Comparison of ENCODE assay signal across 20 cellular contexts in the genomic region with DNA sequence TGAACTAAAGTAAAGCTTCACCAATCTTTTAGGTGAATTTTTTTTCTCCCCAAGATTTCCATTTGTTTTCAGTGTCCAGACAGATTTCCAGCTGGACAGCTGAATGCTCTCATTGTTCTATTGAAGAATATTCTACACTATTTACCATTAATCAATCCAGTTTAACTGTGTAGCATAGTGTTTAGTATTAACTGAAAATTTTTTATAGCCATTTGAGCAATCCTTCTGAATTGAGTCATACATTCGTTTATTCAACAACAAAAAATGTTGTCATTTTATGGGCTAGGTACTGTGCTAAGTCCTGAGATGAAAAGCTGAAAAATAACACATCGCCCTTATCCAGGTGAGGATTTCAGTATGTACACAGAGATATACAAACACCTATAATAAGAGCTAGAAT.
DNase-seq lines count a peak whose midpoint lies in the region; ATAC-seq and TF ChIP-seq lines count a peak whose summit lies in the region.
"Had no signal": no experiment of that assay in that cellular context is flagged by ENCODE, and none has a peak within 500 bp of the region (broad histone marks: within the 10 kb centered on the region; RNA-seq: fewer than 3 reads in every experiment).

No MANE protein-coding gene starts in this region.

- peaks cover 0 to under 1% (median 0%) of the 10 kb centered on the region in 3 donors for H3K27me3 Mint-ChIP-seq in immature natural killer cell (ENCODE audit: low read depth in 3 of 3)

- H3K27ac ChIP-seq in RWPE2 (ENCODE audit: poor library complexity, severe bottlenecking) (peak overlapping the region; percentile 41), right lobe of liver (no peak overlapping the region)
- H3K27ac ChIP-seq: cardiac muscle cell, neutrophil, Peyer's patch, vagina had no signal

- no peak for TF ChIP-seq POLR2A in right lobe of liver (IDR thresholded peaks at IDR 0.05)

- no peak for TF ChIP-seq CTCF in RWPE2 (IDR thresholded peaks at IDR 0.05; ENCODE audit: poor library complexity, severe bottlenecking)
- no peak for TF ChIP-seq CTCF in fibroblast of pulmonary artery (IDR thresholded peaks at IDR 0.05; ENCODE audit: low read length, missing control alignments)
- TF ChIP-seq CTCF in right lobe of liver (IDR thresholded peaks at IDR 0.05) = no peak

- H3K4me3 ChIP-seq in RWPE2 (ENCODE audit: severe bottlenecking) (no peak overlapping the region), fibroblast of pulmonary artery (replicated peaks; ENCODE audit: low read depth, low read length) (no peak overlapping the region), right lobe of liver (no peak overlapping the region)
- H3K4me3 ChIP-seq: cardiac muscle cell, GM12878, mucosa of descending colon, Peyer's patch, vagina had no signal

- H3K36me3 ChIP-seq in RWPE2 (ENCODE audit: low read depth) = no peaks in the 10 kb centered on the region
- no peaks in the 10 kb centered on the region for H3K36me3 ChIP-seq in right lobe of liver
- H3K36me3 ChIP-seq: cardiac muscle cell, neutrophil, Peyer's patch, vagina had no signal

- H3K4me3 Mint-ChIP-seq in immature natural killer cell = no peak overlapping the region
- H3K4me3 Mint-ChIP-seq: activated CD8-positive, alpha-beta memory T cell treated with anti-CD3 and anti-CD28 coated beads, Interleukin-2, amount 10 ng/mL, durations not matched to agents 7 days and 5 days had no signal

- no peaks in the 10 kb centered on the region for H3K36me3 Mint-ChIP-seq in immature natural killer cell
- H3K36me3 Mint-ChIP-seq: activated CD8-positive, alpha-beta memory T cell treated with anti-CD3 and anti-CD28 coated beads, Interleukin-2, amount 10 ng/mL, durations not matched to agents 7 days and 5 days had no signal

- H3K27me3 ChIP-seq in RWPE2 (ENCODE audit: insufficient read depth, poor library complexity, severe bottlenecking) (peaks cover 3% of the 10 kb centered on the region), right lobe of liver (no peaks in the 10 kb centered on the region)
- H3K27me3 ChIP-seq: cardiac muscle cell, neutrophil, Peyer's patch, vagina had no signal

- peaks cover 8% of the 10 kb centered on the region for H3K4me1 ChIP-seq in RWPE2 (ENCODE audit: insufficient read depth, poor library complexity, severe bottlenecking)
- no peaks in the 10 kb centered on the region for H3K4me1 ChIP-seq in right lobe of liver
- H3K4me1 ChIP-seq: Peyer's patch had no signal

- H3K9me3 ChIP-seq in RWPE2 (ENCODE audit: severe bottlenecking) = no peaks in the 10 kb centered on the region
- H3K9me3 ChIP-seq in right lobe of liver = no peaks in the 10 kb centered on the region
- H3K9me3 ChIP-seq: mucosa of descending colon, neutrophil, Peyer's patch, vagina had no signal

- H3K9me3 Mint-ChIP-seq in immature natural killer cell = peaks cover 0 to 2% (median 0%) of the 10 kb centered on the region in 6 donors

- 51% methylated on average over 2 of the region's 2 CpGs for WGBS in right lobe of liver (ENCODE audit: insufficient coverage, low coverage, low lambda C conversion rate, missing lambda C conversion rate)

- H3K27ac Mint-ChIP-seq in immature natural killer cell = no peak overlapping the region
- H3K27ac Mint-ChIP-seq: activated CD8-positive, alpha-beta memory T cell treated with anti-CD3 and anti-CD28 coated beads, Interleukin-2, amount 10 ng/mL, durations not matched to agents 7 days and 5 days had no signal

- H3K4me1 Mint-ChIP-seq in immature natural killer cell = no peaks in the 10 kb centered on the region
- H3K4me1 Mint-ChIP-seq: activated CD8-positive, alpha-beta memory T cell treated with anti-CD3 and anti-CD28 coated beads, Interleukin-2, amount 10 ng/mL, durations not matched to agents 7 days and 5 days had no signal

- DNase-seq in EL = peak; percentile 14
- no peak for DNase-seq in RWPE2 (ENCODE audit: low spot score)
- DNase-seq in fibroblast of pulmonary artery (ENCODE audit: low read depth) = peak; percentile 16
- no peak for DNase-seq in sciatic nerve (ENCODE audit: low spot score)
- no peak for DNase-seq in NCI-H2029 (lab: John Stamatoyannopoulos, UW)
- no peak for DNase-seq in right lobe of liver
- DNase-seq in immature natural killer cell = no peak
- DNase-seq: activated CD8-positive, alpha-beta memory T cell treated with anti-CD3 and anti-CD28 coated beads, Interleukin-2, amount 10 ng/mL, durations not matched to agents 7 days and 5 days; activated effector memory CD4-positive, alpha-beta T cell treated with Interleukin-2 at 50 U/mL for 16 hours; COR-L47; left cardiac atrium; mucosa of descending colon; NCI-H146; Peyer's patch; stimulated activated CD4-positive, alpha-beta T cell treated with anti-CD3 and anti-CD28 coated beads, Interleukin-2, amount 100 ng/mL, for 48 hours had no signal

- intact Hi-C loops in sciatic nerve (cut with DNase I) (no loop called here), right lobe of liver (cut with DNase I) (no loop called here)

- ATAC-seq in RWPE2 (ENCODE audit: low read depth) (peak; percentile 74), sciatic nerve (peak; percentile 4), right lobe of liver (no peak), GM18907 (IDR thresholded peaks at IDR 0.05; ENCODE audit: unreplicated experiment) (no peak)
- ATAC-seq: activated CD8-positive, alpha-beta memory T cell treated with anti-CD3 and anti-CD28 coated beads, Interleukin-2, amount 10 ng/mL, durations not matched to agents 7 days and 5 days; mucosa of descending colon had no signal

Comparison
In these comparisons a context has a peak if more than half of its experiments do, and no peak if none do; other contexts are left out.
1. DNase-seq: peak in EL (single experiment) and fibroblast of pulmonary artery (single experiment); none in RWPE2 (single experiment), sciatic nerve (single experiment), NCI-H2029 (single experiment), right lobe of liver (0 of 3) and immature natural killer cell (0 of 3).
2. ATAC-seq: peak in RWPE2 (single experiment) and sciatic nerve (single experiment); none in right lobe of liver (0 of 4) and GM18907 (single experiment).